In the genomic region with DNA sequence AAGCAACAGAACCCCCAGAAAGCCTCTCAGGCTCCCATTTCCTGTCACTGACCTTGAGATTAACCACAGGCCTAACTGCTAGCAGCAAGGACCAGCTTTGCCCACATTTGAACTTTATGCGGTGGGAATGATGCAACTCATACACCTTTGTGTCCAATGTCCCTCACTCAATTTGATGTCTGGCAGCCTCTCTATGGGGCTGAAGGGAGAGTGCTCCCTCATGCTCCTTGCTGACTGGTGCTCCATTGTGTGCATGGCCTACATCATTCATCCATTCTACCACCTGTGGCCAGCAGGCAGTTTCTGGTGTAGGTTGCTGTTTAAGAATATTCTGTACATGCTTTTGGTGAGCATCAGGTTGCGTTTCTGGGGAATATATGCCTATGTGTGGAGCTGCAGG, we compare ENCODE assay signal across 2 cellular contexts.
TF ChIP-seq lines count a peak whose summit lies in the region.

No MANE protein-coding gene starts in this region.

TF ChIP-seq in HCT116, 20 proteins besides CTCF, POLR2A, EP300 and RAD21 (continued from another document):
- TF ChIP-seq, protein P1, sequence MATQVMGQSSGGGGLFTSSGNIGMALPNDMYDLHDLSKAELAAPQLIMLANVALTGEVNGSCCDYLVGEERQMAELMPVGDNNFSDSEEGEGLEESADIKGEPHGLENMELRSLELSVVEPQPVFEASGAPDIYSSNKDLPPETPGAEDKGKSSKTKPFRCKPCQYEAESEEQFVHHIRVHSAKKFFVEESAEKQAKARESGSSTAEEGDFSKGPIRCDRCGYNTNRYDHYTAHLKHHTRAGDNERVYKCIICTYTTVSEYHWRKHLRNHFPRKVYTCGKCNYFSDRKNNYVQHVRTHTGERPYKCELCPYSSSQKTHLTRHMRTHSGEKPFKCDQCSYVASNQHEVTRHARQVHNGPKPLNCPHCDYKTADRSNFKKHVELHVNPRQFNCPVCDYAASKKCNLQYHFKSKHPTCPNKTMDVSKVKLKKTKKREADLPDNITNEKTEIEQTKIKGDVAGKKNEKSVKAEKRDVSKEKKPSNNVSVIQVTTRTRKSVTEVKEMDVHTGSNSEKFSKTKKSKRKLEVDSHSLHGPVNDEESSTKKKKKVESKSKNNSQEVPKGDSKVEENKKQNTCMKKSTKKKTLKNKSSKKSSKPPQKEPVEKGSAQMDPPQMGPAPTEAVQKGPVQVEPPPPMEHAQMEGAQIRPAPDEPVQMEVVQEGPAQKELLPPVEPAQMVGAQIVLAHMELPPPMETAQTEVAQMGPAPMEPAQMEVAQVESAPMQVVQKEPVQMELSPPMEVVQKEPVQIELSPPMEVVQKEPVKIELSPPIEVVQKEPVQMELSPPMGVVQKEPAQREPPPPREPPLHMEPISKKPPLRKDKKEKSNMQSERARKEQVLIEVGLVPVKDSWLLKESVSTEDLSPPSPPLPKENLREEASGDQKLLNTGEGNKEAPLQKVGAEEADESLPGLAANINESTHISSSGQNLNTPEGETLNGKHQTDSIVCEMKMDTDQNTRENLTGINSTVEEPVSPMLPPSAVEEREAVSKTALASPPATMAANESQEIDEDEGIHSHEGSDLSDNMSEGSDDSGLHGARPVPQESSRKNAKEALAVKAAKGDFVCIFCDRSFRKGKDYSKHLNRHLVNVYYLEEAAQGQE (IDR thresholded peaks at IDR 0.05; ENCODE audit: low read depth), result no peak
- TF ChIP-seq EZH2 (IDR thresholded peaks at IDR 0.05) (no peak), ELF1 (IDR thresholded peaks at IDR 0.05; ENCODE audit: borderline replicate concordance, low read depth) (no peak), CBX3 (IDR thresholded peaks at IDR 0.05; ENCODE audit: low read depth) (no peak), TCF7L2 (IDR thresholded peaks at IDR 0.05; ENCODE audit: borderline replicate concordance, extremely low read depth, insufficient read depth, insufficient read length) (no peak), ZFX (IDR thresholded peaks at IDR 0.05) (no peak), JUND (IDR thresholded peaks at IDR 0.05) (no peak), EGR1 (IDR thresholded peaks at IDR 0.05; ENCODE audit: low read depth) (no peak)
- TF ChIP-seq, protein P2, sequence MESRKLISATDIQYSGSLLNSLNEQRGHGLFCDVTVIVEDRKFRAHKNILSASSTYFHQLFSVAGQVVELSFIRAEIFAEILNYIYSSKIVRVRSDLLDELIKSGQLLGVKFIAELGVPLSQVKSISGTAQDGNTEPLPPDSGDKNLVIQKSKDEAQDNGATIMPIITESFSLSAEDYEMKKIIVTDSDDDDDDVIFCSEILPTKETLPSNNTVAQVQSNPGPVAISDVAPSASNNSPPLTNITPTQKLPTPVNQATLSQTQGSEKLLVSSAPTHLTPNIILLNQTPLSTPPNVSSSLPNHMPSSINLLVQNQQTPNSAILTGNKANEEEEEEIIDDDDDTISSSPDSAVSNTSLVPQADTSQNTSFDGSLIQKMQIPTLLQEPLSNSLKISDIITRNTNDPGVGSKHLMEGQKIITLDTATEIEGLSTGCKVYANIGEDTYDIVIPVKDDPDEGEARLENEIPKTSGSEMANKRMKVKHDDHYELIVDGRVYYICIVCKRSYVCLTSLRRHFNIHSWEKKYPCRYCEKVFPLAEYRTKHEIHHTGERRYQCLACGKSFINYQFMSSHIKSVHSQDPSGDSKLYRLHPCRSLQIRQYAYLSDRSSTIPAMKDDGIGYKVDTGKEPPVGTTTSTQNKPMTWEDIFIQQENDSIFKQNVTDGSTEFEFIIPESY (IDR thresholded peaks at IDR 0.05; ENCODE audit: extremely low read depth, insufficient replicate concordance, low read length), result no peak
- TF ChIP-seq, protein P3, sequence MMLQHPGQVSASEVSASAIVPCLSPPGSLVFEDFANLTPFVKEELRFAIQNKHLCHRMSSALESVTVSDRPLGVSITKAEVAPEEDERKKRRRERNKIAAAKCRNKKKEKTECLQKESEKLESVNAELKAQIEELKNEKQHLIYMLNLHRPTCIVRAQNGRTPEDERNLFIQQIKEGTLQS (IDR thresholded peaks at IDR 0.05), result no peak
- TF ChIP-seq, protein P4, sequence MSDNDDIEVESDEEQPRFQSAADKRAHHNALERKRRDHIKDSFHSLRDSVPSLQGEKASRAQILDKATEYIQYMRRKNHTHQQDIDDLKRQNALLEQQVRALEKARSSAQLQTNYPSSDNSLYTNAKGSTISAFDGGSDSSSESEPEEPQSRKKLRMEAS (IDR thresholded peaks at IDR 0.05), result no peak

TF ChIP-seq in K562, 482 proteins besides CTCF, POLR2A, EP300 and RAD21 (continued from another document):
- TF ChIP-seq ZNF263 (CRISPR knock-in tag; IDR thresholded peaks at IDR 0.05; ENCODE audit: borderline replicate concordance) (peak; percentile 89), ZFX (CRISPR knock-in tag; IDR thresholded peaks at IDR 0.05) (0 out of 2 replicates have a peak, but pooled peaks have one; percentile 16), SREBF1 (IDR thresholded peaks at IDR 0.05; ENCODE audit: borderline replicate concordance, low read depth, low read length) (no peak), NCOA2 (IDR thresholded peaks at IDR 0.05; ENCODE audit: partially characterized antibody in 2 of 2) (no peak)
- TF ChIP-seq, protein P3 (IDR thresholded peaks at IDR 0.05), result peak; percentile 11; the same call in 1 of the 2 replicates
- TF ChIP-seq, protein P3 (CRISPR knock-in tag; conservative IDR thresholded peaks at IDR 0.05), result no peak
